Comparison of ENCODE assay signal across 33 cellular contexts in genomic region chr4:13455411-13455810, GRCh38. TPM values are rescaled to one million over a fixed set of nuclear protein-coding genes. Genes with fewer than 3 reads are reported as not detected.
DNase-seq lines count a peak whose midpoint lies in the region; ATAC-seq and TF ChIP-seq lines count a peak whose summit lies in the region.
"Had no signal": no experiment of that assay in that cellular context is flagged by ENCODE, and none has a peak within 500 bp of the region (broad histone marks: within the 10 kb centered on the region; RNA-seq: fewer than 3 reads in every experiment).

No MANE protein-coding gene starts in this region.

- intact Hi-C loops in mucosa of descending colon (cut with DNase I, micrococcal nuclease), result no loop called here

- no peaks in the 10 kb centered on the region for H3K9me3 ChIP-seq in mucosa of descending colon
- H3K9me3 ChIP-seq: Caco-2, gastrocnemius medialis, transverse colon had no signal

- H3K18ac ChIP-seq in mesendoderm (ENCODE audit: low read length), result no peak overlapping the region

- H3K4me3 ChIP-seq in AG09309 (ENCODE audit: control insufficient read depth, low read depth, low read length), result no peak overlapping the region
- no peak overlapping the region for H3K4me3 ChIP-seq in choroid plexus epithelial cell (ENCODE audit: low read depth, low read length)
- H3K4me3 ChIP-seq in mesendoderm (ENCODE audit: low read length), result no peak overlapping the region
- H3K4me3 ChIP-seq in mucosa of descending colon, result no peak overlapping the region
- H3K4me3 ChIP-seq: coronary artery, gastrocnemius medialis, GM12878, GM23338, left ventricle myocardium inferior, PC-9, spleen, transverse colon had no signal

- no peak overlapping the region for H3K4ac ChIP-seq in mesendoderm (ENCODE audit: low read depth, low read length)

- no CpG with 5 or more reads among the region's 4 CpGs for WGBS in mesendoderm (ENCODE audit: extremely low coverage, insufficient coverage, low lambda C conversion rate)

- TF ChIP-seq CTCF in AG09309 (IDR thresholded peaks at IDR 0.05; ENCODE audit: control insufficient read depth, insufficient read depth, low read depth, low read length, missing control alignments) (no peak), choroid plexus epithelial cell (conservative IDR thresholded peaks at IDR 0.05; ENCODE audit: low read depth, low read length) (no peak), mucosa of descending colon (IDR thresholded peaks at IDR 0.05) (no peak)

- H3K27me3 ChIP-seq in mesendoderm (ENCODE audit: insufficient read depth, low read length, poor library complexity), result no peaks in the 10 kb centered on the region
- H3K27me3 ChIP-seq: gastrocnemius medialis, spleen, transverse colon had no signal

- no peak overlapping the region for H3K9ac ChIP-seq in mesendoderm (ENCODE audit: low read length)

- H2BK15ac ChIP-seq in mesendoderm (replicated peaks; ENCODE audit: low read depth), result no peak overlapping the region

- no peak overlapping the region for H4K8ac ChIP-seq in mesendoderm (ENCODE audit: low read depth, low read length)

- peak; percentile 3 for DNase-seq in AG09309 (ENCODE audit: low read depth)
- DNase-seq in HCEC 1CT, result peak; percentile 32
- peak; percentile 36 for DNase-seq in choroid plexus epithelial cell (ENCODE audit: low read depth)
- DNase-seq in mesendoderm, result peak; percentile 13
- no peak for DNase-seq in MV-4-11 (lab: John Stamatoyannopoulos, UW)
- DNase-seq in mucosa of descending colon, result no peak
- no peak for DNase-seq in RKO (ENCODE audit: low spot score)
- DNase-seq: activated CD4-positive, alpha-beta T cell treated with anti-CD3 and anti-CD28 coated beads, Interleukin-2, amount 50 U/mL, for 1 hour; activated naive CD4-positive, alpha-beta T cell; activated T-cell treated with anti-CD3 and anti-CD28 coated beads, Interleukin-2, amount 50 U/mL, for 72 hours; amniotic stem cell; Caco-2; DMS79; effector memory CD8-positive, alpha-beta T cell; gastrocnemius medialis; hippocampal formation; immature natural killer cell; Karpas-422; left ventricle myocardium inferior; natural killer cell; NCI-H1694; NCI-H524 treated with DMSO at 0.1 percent for 48 hours; NK-92 treated with Interleukin-12 subunit alpha and Interleukin-12 subunit beta, amount 100 ng/mL, for 24 hours; PC-9; SHP77 treated with DMSO at 0.1 percent for 48 hours; spleen; T-helper 9 cell; transverse colon had no signal

- no peak overlapping the region for H3K4me2 ChIP-seq in mesendoderm (ENCODE audit: low read length)
- H3K4me2 ChIP-seq: GM23338, PC-9 had no signal

- no peak overlapping the region for H3K56ac ChIP-seq in mesendoderm (ENCODE audit: low read length)

- H2BK120ac ChIP-seq in mesendoderm (ENCODE audit: low read depth, low read length), result no peak overlapping the region

- no peak overlapping the region for H3K27ac ChIP-seq in mesendoderm (ENCODE audit: low read depth, low read length)
- H3K27ac ChIP-seq: C4-2B, coronary artery, gastrocnemius medialis, left ventricle myocardium inferior, PC-9, spleen, transverse colon had no signal

- no peaks in the 10 kb centered on the region for H3K79me1 ChIP-seq in mesendoderm (ENCODE audit: low read length)

- H3K23ac ChIP-seq in mesendoderm (ENCODE audit: low read length), result no peak overlapping the region

- no peak overlapping the region for H2AK5ac ChIP-seq in mesendoderm (ENCODE audit: low read length)

- ATAC-seq in mucosa of descending colon (no peak), GM18858 (IDR thresholded peaks at IDR 0.05; ENCODE audit: unreplicated experiment) (no peak)
- ATAC-seq: activated T-cell treated with anti-CD3 and anti-CD28 coated beads, Interleukin-2, amount 50 U/mL, for 72 hours; effector memory CD8-positive, alpha-beta T cell; gastrocnemius medialis; GM12878; GM23338; natural killer cell had no signal

- no peaks in the 10 kb centered on the region for H3K79me2 ChIP-seq in mesendoderm (ENCODE audit: control insufficient read depth, insufficient read depth, low read length)

- H2BK5ac ChIP-seq in mesendoderm (ENCODE audit: low read length), result no peak overlapping the region

- H3K4me1 ChIP-seq in mesendoderm (ENCODE audit: control insufficient read depth, low read depth, low read length) (no peaks in the 10 kb centered on the region), mucosa of descending colon (ENCODE audit: low read depth) (no peaks in the 10 kb centered on the region)
- H3K4me1 ChIP-seq: Caco-2, left ventricle myocardium inferior, transverse colon had no signal

- H4K5ac ChIP-seq in mesendoderm (ENCODE audit: low read length), result no peak overlapping the region

- H3K36me3 ChIP-seq in mesendoderm (ENCODE audit: control insufficient read depth, insufficient read depth, low read length) (no peaks in the 10 kb centered on the region), mucosa of descending colon (ENCODE audit: low read depth) (no peaks in the 10 kb centered on the region)
- H3K36me3 ChIP-seq: transverse colon had no signal

RNA-seq across cellular contexts. Expression of gene RAB28, which starts 28.7 kb away (rescaled TPM):
- 14.3 TPM for polyA plus RNA-seq in mesendoderm (2013, experiment 1 of 2)
- 13.7 TPM for polyA plus RNA-seq in mesendoderm (2013, experiment 2 of 2)
- 10 to 100 TPM; 13.0 to 23.6 (median 14.5) TPM for total RNA-seq in mucosa of descending colon

Comparison
In these comparisons a context has a peak if more than half of its experiments do, and no peak if none do; other contexts are left out.
1. DNase-seq: peak in AG09309 (single experiment), HCEC 1CT (single experiment), choroid plexus epithelial cell (single experiment) and mesendoderm (single experiment); none in MV-4-11 (single experiment), mucosa of descending colon (0 of 3) and RKO (single experiment).